Comparison of ENCODE assay signal across 8 cellular contexts in genomic region chr15:91706366-91707032, GRCh38.
DNase-seq lines count a peak whose midpoint lies in the region; ATAC-seq and TF ChIP-seq lines count a peak whose summit lies in the region.

No MANE protein-coding gene starts in this region.

- no TSS peak for BruUV-seq in OCI-LY7 (replicated peaks; lab: Mats Ljungman, UMichigan)

- no peaks in the 10 kb centered on the region for H3K9me2 ChIP-seq in OCI-LY7 (ENCODE audit: insufficient read depth, low read length)

- H3K9me3 ChIP-seq in OCI-LY7 (ENCODE audit: low read length) (no peaks in the 10 kb centered on the region), neutrophil (no peaks in the 10 kb centered on the region), suprapubic skin (no peaks in the 10 kb centered on the region)

- H3K4me1 ChIP-seq in OCI-LY7 (ENCODE audit: insufficient read depth, low read length, poor library complexity, severe bottlenecking) (no peaks in the 10 kb centered on the region), neutrophil (ENCODE audit: control insufficient read depth in 1 of 2, insufficient read depth in 1 of 2, low read depth in 1 of 2, low read length in 1 of 2) (peaks cover 0 to 3% of the 10 kb centered on the region in 2 experiments), suprapubic skin (peaks cover 10% of the 10 kb centered on the region)

- H3K27me3 ChIP-seq in neutrophil (peaks cover 19% of the 10 kb centered on the region), suprapubic skin (no peaks in the 10 kb centered on the region)

- H2AFZ ChIP-seq in OCI-LY7 (ENCODE audit: low read length), result no peak overlapping the region

- H3K79me2 ChIP-seq in OCI-LY7 (ENCODE audit: insufficient read depth, low read depth, low read length), result no peaks in the 10 kb centered on the region

- intact Hi-C loops in OCI-LY7 (cut with micrococcal nuclease; ENCODE audit: unreplicated experiment), result loop anchor here (2.0 to 5.0 kb wide), 2 partner anchors 146 to 370 kb away; partner anchors contain the start of gene SLCO3A1

- peak; percentile 4 for DNase-seq in DMS79 treated with DMSO at 0.1 percent for 48 hours (lab: John Stamatoyannopoulos, UW)
- no peak for DNase-seq in DMS79 (lab: John Stamatoyannopoulos, UW)
- peak; percentile 96 for DNase-seq in Jurkat, Clone E6-1 (ENCODE audit: low read depth, low spot score)
- DNase-seq in OCI-LY7 (ENCODE audit: low spot score), result peak; percentile 68
- peak; percentile 78 for DNase-seq in activated T-cell treated with anti-CD3 and anti-CD28 coated beads, Interleukin-2, amount 50 U/mL, for 4 hours
- peak; percentile 54 for DNase-seq in fibroblast of peridontal ligament (ENCODE audit: extremely low read depth)
- peak; percentile 87 to 89 for DNase-seq in suprapubic skin (ENCODE audit: low spot score in 2 of 2)

- no peaks in the 10 kb centered on the region for H4K20me1 ChIP-seq in OCI-LY7 (ENCODE audit: insufficient read depth, low read length)

- no peak overlapping the region for H3K4me3 ChIP-seq in Jurkat, Clone E6-1 (ENCODE audit: low read length)
- H3K4me3 ChIP-seq in OCI-LY7 (ENCODE audit: low read depth, low read length, poor library complexity, severe bottlenecking), result no peak overlapping the region
- H3K4me3 ChIP-seq in neutrophil (ENCODE audit: low read depth in 1 of 2, low read length in 1 of 2), result no peak overlapping the region
- H3K4me3 ChIP-seq in suprapubic skin, result peak overlapping the region; percentile 11

- POLR2A ChIA-PET in OCI-LY7 (lab: Charles Lee), result interaction anchor here (0.6 kb wide), 1 partner anchor 218 kb away, joined by 4 read pairs; no protein-coding TSS in a partner anchor

- no peak for TF ChIP-seq EP300 in suprapubic skin (IDR thresholded peaks at IDR 0.05)

- no peak for TF ChIP-seq POLR2A in suprapubic skin (IDR thresholded peaks at IDR 0.05)

- H3K36me3 ChIP-seq in OCI-LY7 (ENCODE audit: insufficient read depth, low read length), result no peaks in the 10 kb centered on the region
- H3K36me3 ChIP-seq in neutrophil, result no peaks in the 10 kb centered on the region
- no peaks in the 10 kb centered on the region for H3K36me3 ChIP-seq in suprapubic skin

- H3K27ac ChIP-seq in OCI-LY7 (ENCODE audit: low read depth, low read length, poor library complexity, severe bottlenecking), result no peak overlapping the region
- H3K27ac ChIP-seq in neutrophil, result no peak overlapping the region
- H3K27ac ChIP-seq in suprapubic skin, result peak overlapping the region; percentile 43

- H3K4me1 Mint-ChIP-seq in activated T-cell treated with anti-CD3 and anti-CD28 coated beads, Interleukin-2, amount 50 U/mL, for 4 hours (ENCODE audit: low read depth), result peaks cover 16% of the 10 kb centered on the region

- H3K9me3 Mint-ChIP-seq in activated T-cell treated with anti-CD3 and anti-CD28 coated beads, Interleukin-2, amount 50 U/mL, for 4 hours, result no peaks in the 10 kb centered on the region

- H3K36me3 Mint-ChIP-seq in activated T-cell treated with anti-CD3 and anti-CD28 coated beads, Interleukin-2, amount 50 U/mL, for 4 hours (ENCODE audit: insufficient read depth), result no peaks in the 10 kb centered on the region

- peak; percentile 95 for TF ChIP-seq CTCF in OCI-LY7 (conservative IDR thresholded peaks at IDR 0.05; ENCODE audit: low read length)
- peak; percentile 67 for TF ChIP-seq CTCF in neutrophil (IDR thresholded peaks at IDR 0.05)
- peak; percentile 86 to 94 for TF ChIP-seq CTCF in suprapubic skin (IDR thresholded peaks at IDR 0.05)

- ATAC-seq in activated T-cell treated with anti-CD3 and anti-CD28 coated beads, Interleukin-2, amount 50 U/mL, for 4 hours, result peak; percentile 99 to 100

- no peak overlapping the region for H3K4me2 ChIP-seq in OCI-LY7 (ENCODE audit: low read length)

- CTCF ChIA-PET in OCI-LY7 (lab: Charles Lee; ENCODE audit: unreplicated experiment), result interaction anchor here (0.6 to 1.7 kb wide), 2 partner anchors 11 to 73 kb away, joined by 3 to 5 read pairs; no protein-coding TSS in a partner anchor

- H3K4me3 Mint-ChIP-seq in activated T-cell treated with anti-CD3 and anti-CD28 coated beads, Interleukin-2, amount 50 U/mL, for 4 hours, result no peak overlapping the region

- H3K27me3 Mint-ChIP-seq in activated T-cell treated with anti-CD3 and anti-CD28 coated beads, Interleukin-2, amount 50 U/mL, for 4 hours (ENCODE audit: low read depth), result peaks cover 4% of the 10 kb centered on the region

- 17% methylated on average over 9 of the region's 9 CpGs for WGBS in suprapubic skin
